ENCODE assay signal across 10 cellular contexts in genomic region chr7:130140551-130141160, GRCh38.
DNase-seq lines count a peak whose midpoint lies in the region; ATAC-seq and TF ChIP-seq lines count a peak whose summit lies in the region.
"Had no signal": no experiment of that assay in that cellular context is flagged by ENCODE, and none has a peak within 500 bp of the region (broad histone marks: within the 10 kb centered on the region; RNA-seq: fewer than 3 reads in every experiment).

No MANE protein-coding gene starts in this region.

- ATAC-seq in CD4-positive, CD25-positive, alpha-beta regulatory T cell (ENCODE audit: low read depth in 2 of 2) = no peak
- ATAC-seq in activated B cell treated with CpG ODN at 0.5 μM for 24 hours (ENCODE audit: low read depth) (no peak), omental fat pad (ENCODE audit: low FRiP score) (no peak), GM18868 (IDR thresholded peaks at IDR 0.05; ENCODE audit: unreplicated experiment) (no peak)

- intact Hi-C loops in activated B cell treated with CpG ODN at 0.5 μM for 24 hours (cut with micrococcal nuclease) = loop anchor here (1.0 to 5.0 kb wide), 4 partner anchors 10 to 302 kb away; partner anchors contain the start of genes CEP41, KLHDC10 and TMEM209

- H3K27ac ChIP-seq in CD4-positive, CD25-positive, alpha-beta regulatory T cell (ENCODE audit: insufficient read depth, low read length, poor library complexity, severe bottlenecking) = peak overlapping the region; percentile 63
- H3K27ac ChIP-seq in osteoblast (ENCODE audit: low read depth, low read length) = peak overlapping the region; percentile 90

- no peaks in the 10 kb centered on the region for H4K20me1 ChIP-seq in osteoblast (ENCODE audit: insufficient read depth, low read length)

- peak overlapping the region; percentile 62 for H3K4me3 ChIP-seq in CD4-positive, CD25-positive, alpha-beta regulatory T cell (ENCODE audit: low read depth, low read length)
- H3K4me3 ChIP-seq in osteoblast (ENCODE audit: insufficient read depth, low read length) = peak overlapping the region; percentile 71

- H3K36me3 ChIP-seq in CD4-positive, CD25-positive, alpha-beta regulatory T cell (ENCODE audit: control insufficient read depth, insufficient read depth, low read length) = no peaks in the 10 kb centered on the region
- peaks cover 4% of the 10 kb centered on the region for H3K36me3 ChIP-seq in osteoblast (ENCODE audit: insufficient read depth, low read length)

- no peaks in the 10 kb centered on the region for H3K27me3 ChIP-seq in CD4-positive, CD25-positive, alpha-beta regulatory T cell (ENCODE audit: control insufficient read depth, insufficient read depth, low read length)
- no peaks in the 10 kb centered on the region for H3K27me3 ChIP-seq in osteoblast (ENCODE audit: insufficient read depth, low read length)

- POLR2A ChIA-PET in activated B cell treated with CpG ODN at 0.5 μM for 24 hours (lab: Charles Lee) = interaction anchor here (0.8 to 4.6 kb wide), 14 partner anchors 9 to 966 kb away, joined by 3 to 43 read pairs (median 6); partner anchors contain the start of genes KLHDC10 and TMEM209

- no peaks in the 10 kb centered on the region for H3K27me3 Mint-ChIP-seq in CD4-positive, CD25-positive, alpha-beta regulatory T cell
- no peaks in the 10 kb centered on the region for H3K27me3 Mint-ChIP-seq in activated B cell treated with CpG ODN at 0.5 μM for 24 hours
- peaks cover 2% of the 10 kb centered on the region for H3K27me3 Mint-ChIP-seq in glutamatergic neuron (ENCODE audit: unreplicated experiment)

- no peaks in the 10 kb centered on the region for H3K79me2 ChIP-seq in osteoblast (ENCODE audit: insufficient read depth, low read length)

- H3K4me1 Mint-ChIP-seq in CD4-positive, CD25-positive, alpha-beta regulatory T cell = peaks cover 4 to 27% (median 11%) of the 10 kb centered on the region in 4 donors
- H3K4me1 Mint-ChIP-seq in activated B cell treated with CpG ODN at 0.5 μM for 24 hours (peaks cover 41% of the 10 kb centered on the region), glutamatergic neuron (ENCODE audit: low read depth, unreplicated experiment) (peaks cover 13% of the 10 kb centered on the region)

- no peak for TF ChIP-seq CTCF in activated B cell treated with CpG ODN at 0.5 μM for 24 hours (IDR thresholded peaks at IDR 0.05)
- TF ChIP-seq CTCF in glutamatergic neuron (IDR thresholded peaks at IDR 0.05; ENCODE audit: partially characterized antibody, unreplicated experiment) = no peak
- TF ChIP-seq CTCF in osteoblast (IDR thresholded peaks at IDR 0.05; ENCODE audit: extremely low read depth, low read depth, low read length) = no peak
- TF ChIP-seq CTCF in omental fat pad (IDR thresholded peaks at IDR 0.05) = no peak

- H3K36me3 Mint-ChIP-seq in CD4-positive, CD25-positive, alpha-beta regulatory T cell = peaks cover 18% of the 10 kb centered on the region
- H3K36me3 Mint-ChIP-seq in activated B cell treated with CpG ODN at 0.5 μM for 24 hours (ENCODE audit: low read depth) (peaks cover 22% of the 10 kb centered on the region), glutamatergic neuron (ENCODE audit: unreplicated experiment) (no peaks in the 10 kb centered on the region)

- CTCF ChIA-PET in activated B cell treated with CpG ODN at 0.5 μM for 24 hours (lab: Charles Lee) = interaction anchor here (1.0 to 1.2 kb wide), 2 partner anchors 45 to 68 kb away, joined by 3 to 4 read pairs; no protein-coding TSS in a partner anchor

- H3K9me3 ChIP-seq in CD4-positive, CD25-positive, alpha-beta regulatory T cell (ENCODE audit: control insufficient read depth in 2 of 2, low read length in 2 of 2) = no peaks in the 10 kb centered on the region
- H3K9me3 ChIP-seq in osteoblast (ENCODE audit: low read depth, low read length) = no peaks in the 10 kb centered on the region
- H3K9me3 ChIP-seq: Caco-2 had no signal

- peak overlapping the region; percentile 88 for H3K4me2 ChIP-seq in osteoblast (ENCODE audit: insufficient read depth, low read length)

- H3K27ac Mint-ChIP-seq in CD4-positive, CD25-positive, alpha-beta regulatory T cell = peak overlapping the region; percentile 65 to 88 (median 88)
- H3K27ac Mint-ChIP-seq in activated B cell treated with CpG ODN at 0.5 μM for 24 hours = peak overlapping the region; percentile 94
- H3K27ac Mint-ChIP-seq in glutamatergic neuron (ENCODE audit: unreplicated experiment) = peak overlapping the region; percentile 79

- peaks cover 21% of the 10 kb centered on the region for H3K4me1 ChIP-seq in CD4-positive, CD25-positive, alpha-beta regulatory T cell (ENCODE audit: control insufficient read depth, insufficient read depth, low read length, poor library complexity, severe bottlenecking)
- peaks cover 35% of the 10 kb centered on the region for H3K4me1 ChIP-seq in osteoblast (ENCODE audit: insufficient read depth, low read length)

- DNase-seq in CD4-positive, CD25-positive, alpha-beta regulatory T cell = no peak
- DNase-seq in activated B cell treated with CpG ODN at 0.5 μM for 24 hours (no peak), glutamatergic neuron (no peak), osteoblast (ENCODE audit: insufficient read length, low spot score, missing footprints) (no peak), omental fat pad (ENCODE audit: low spot score) (no peak), NCI-H2171 treated with DMSO at 0.1 percent for 48 hours (lab: John Stamatoyannopoulos, UW) (no peak)
- no peak for DNase-seq in stimulated activated CD8-positive, alpha-beta memory T cell treated with anti-CD3 and anti-CD28 coated beads, Interleukin-4, amount 100 ng/mL, for 48 hours
- DNase-seq: Caco-2, NCI-H69 had no signal

- H3K4me3 Mint-ChIP-seq in CD4-positive, CD25-positive, alpha-beta regulatory T cell = peak overlapping the region; percentile 76 to 89 (median 84)
- peak overlapping the region; percentile 87 for H3K4me3 Mint-ChIP-seq in activated B cell treated with CpG ODN at 0.5 μM for 24 hours
- H3K4me3 Mint-ChIP-seq in glutamatergic neuron (ENCODE audit: unreplicated experiment) = peak overlapping the region; percentile 38

- no peaks in the 10 kb centered on the region for H3K9me3 Mint-ChIP-seq in CD4-positive, CD25-positive, alpha-beta regulatory T cell
- H3K9me3 Mint-ChIP-seq in activated B cell treated with CpG ODN at 0.5 μM for 24 hours (no peaks in the 10 kb centered on the region), glutamatergic neuron (ENCODE audit: unreplicated experiment) (no peaks in the 10 kb centered on the region)

- peak overlapping the region; percentile 92 for H2AFZ ChIP-seq in osteoblast (ENCODE audit: low read length)
